ENCODE assay signal across 8 cellular contexts in genomic region chr2:10042301-10043161, GRCh38. TPM values are rescaled to one million over a fixed set of nuclear protein-coding genes. Genes with fewer than 3 reads are reported as not detected.
DNase-seq lines count a peak whose midpoint lies in the region; ATAC-seq and TF ChIP-seq lines count a peak whose summit lies in the region.

No MANE protein-coding gene starts in this region.

- H3K27me3 ChIP-seq in GM23338 (ENCODE audit: insufficient read depth): peaks cover 22% of the 10 kb centered on the region

- DNase-seq in GM23338 (ENCODE audit: low spot score): peak; percentile 78
- DNase-seq in SW480 (ENCODE audit: low spot score): peak; percentile 30
- DNase-seq in chondrocyte (ENCODE audit: low spot score): no peak
- peak; percentile 40 to 58 (median 57) for DNase-seq in immature natural killer cell
- DNase-seq in skeletal muscle cell (ENCODE audit: low read depth): peak; percentile 26
- no peak for DNase-seq in NCI-H2107 treated with DMSO at 0.1 percent for 48 hours (lab: John Stamatoyannopoulos, UW; ENCODE audit: unreplicated experiment)
- no peak for DNase-seq in NCI-H1930 (lab: John Stamatoyannopoulos, UW)

- TF ChIP-seq CTCF in GM23338 (conservative IDR thresholded peaks at IDR 0.05; ENCODE audit: low read depth in 2 of 2) (peak in 1 of 2 experiments; percentile 23; a peak in 2 of 4 replicates), chondrocyte (IDR thresholded peaks at IDR 0.05) (peak; percentile 47)

- H3K27ac Mint-ChIP-seq in GM23338: peak overlapping the region; percentile 86
- H3K27ac Mint-ChIP-seq in chondrocyte (ENCODE audit: unreplicated experiment): peak overlapping the region; percentile 96
- peak overlapping the region; percentile 90 to 99 (median 98) for H3K27ac Mint-ChIP-seq in immature natural killer cell

- peak; percentile 57 for ATAC-seq in GM23338
- no peak for ATAC-seq in GM19463 (IDR thresholded peaks at IDR 0.05; ENCODE audit: unreplicated experiment)

- H2AFZ ChIP-seq in GM23338: peak overlapping the region; percentile 91

- H3K9me3 Mint-ChIP-seq in GM23338: peaks cover 12% of the 10 kb centered on the region
- H3K9me3 Mint-ChIP-seq in chondrocyte (ENCODE audit: low read depth): no peaks in the 10 kb centered on the region
- H3K9me3 Mint-ChIP-seq in immature natural killer cell: no peaks in the 10 kb centered on the region

- H3K4me3 Mint-ChIP-seq in GM23338 (peak overlapping the region; percentile 79), chondrocyte (ENCODE audit: unreplicated experiment) (peak overlapping the region; percentile 83), immature natural killer cell (peak overlapping the region; percentile 86 to 97 (median 93))

- H3K27ac ChIP-seq in GM23338 (ENCODE audit: low read depth): no peak overlapping the region

- peak overlapping the region; percentile 87 for H3K4me2 ChIP-seq in GM23338

- H3K4me3 ChIP-seq in GM23338: peak overlapping the region; percentile 59
- peak overlapping the region; percentile 46 for H3K4me3 ChIP-seq in skeletal muscle cell (ENCODE audit: low read depth, low read length)

- H3K36me3 Mint-ChIP-seq in GM23338 (ENCODE audit: low read depth) (peaks cover 24% of the 10 kb centered on the region), chondrocyte (ENCODE audit: low read depth) (peaks cover 5% of the 10 kb centered on the region), immature natural killer cell (peaks cover 0 to 12% (median 4%) of the 10 kb centered on the region in 3 donors)

- 0 out of 2 replicates have a peak, but pooled peaks cover 5% of the 10 kb centered on the region for H3F3A ChIP-seq in GM23338 (replicated peaks; ENCODE audit: low read depth)

- H3K27me3 Mint-ChIP-seq in GM23338 (ENCODE audit: insufficient read depth, low read depth, poor library complexity): peaks cover 51% of the 10 kb centered on the region
- H3K27me3 Mint-ChIP-seq in chondrocyte (ENCODE audit: low read depth): no peaks in the 10 kb centered on the region
- peaks cover 12 to 31% (median 14%) of the 10 kb centered on the region in 3 donors for H3K27me3 Mint-ChIP-seq in immature natural killer cell (ENCODE audit: low read depth in 3 of 3)

- H3K4me1 Mint-ChIP-seq in GM23338 (peaks cover 3% of the 10 kb centered on the region; the same call in 1 of the 3 replicates), chondrocyte (ENCODE audit: low read depth) (peaks cover 31% of the 10 kb centered on the region), immature natural killer cell (peaks cover 28 to 41% of the 10 kb centered on the region in 2 donors)

- peaks cover 6% of the 10 kb centered on the region for H3K4me1 ChIP-seq in GM23338 (ENCODE audit: insufficient read depth)

- no peaks in the 10 kb centered on the region for H3K9me2 ChIP-seq in GM23338 (ENCODE audit: insufficient read depth)

- H3K36me3 ChIP-seq in GM23338 (ENCODE audit: insufficient read depth): no peaks in the 10 kb centered on the region

- 0 out of 2 replicates have a peak, but pooled peaks cover 2% of the 10 kb centered on the region for H4K20me1 ChIP-seq in GM23338 (replicated peaks; ENCODE audit: insufficient read depth)

- no peaks in the 10 kb centered on the region for H3K79me2 ChIP-seq in GM23338 (replicated peaks; ENCODE audit: insufficient read depth)

TF ChIP-seq in GM23338, 12 proteins besides CTCF, POLR2A, EP300 and RAD21 (continues in another document):
- no peak for TF ChIP-seq STAT1 (IDR thresholded peaks at IDR 0.05; ENCODE audit: unreplicated experiment)
- no peak for TF ChIP-seq ZNF462 (CRISPR knock-in tag; IDR thresholded peaks at IDR 0.05)
- TF ChIP-seq NANOG (IDR thresholded peaks at IDR 0.05; ENCODE audit: borderline replicate concordance): no peak
- TF ChIP-seq ZNF331 (CRISPR knock-in tag; IDR thresholded peaks at IDR 0.05; ENCODE audit: low read depth): no peak
- TF ChIP-seq ZNF114 (CRISPR knock-in tag; IDR thresholded peaks at IDR 0.05): no peak
- TF ChIP-seq CREB1 (CRISPR knock-in tag; IDR thresholded peaks at IDR 0.05; ENCODE audit: low read depth): no peak

RNA-seq across cellular contexts. Expression of gene KLF11, which starts 0.8 kb away (rescaled TPM):
- 5.1 and 5.6 TPM in 2 replicates for total RNA-seq in GM23338 (2014; rRNA removed; shearing (Covaris generic))
- polyA plus RNA-seq in GM23338 (2016; fragmentation: Nextera tagmentation; extraction: Ambion mirVana) (1.4 and 1.6 TPM in 2 replicates), immature natural killer cell (10 to 100 TPM; 10.5 to 18.8 (median 11.7) TPM)
- total RNA-seq in chondrocyte: 10.7 to 16.2 TPM (median 15.2 TPM) in 3 replicates

RNA-seq across cellular contexts. Expression of gene CYS1, which starts 37.7 kb away (rescaled TPM):
- 0.04 and 0.31 TPM in 2 replicates for total RNA-seq in GM23338 (2014; rRNA removed; shearing (Covaris generic))
- polyA plus RNA-seq in GM23338 (2016; fragmentation: Nextera tagmentation; extraction: Ambion mirVana) (0.30 and 0.32 TPM in 2 replicates), immature natural killer cell (not detected)
- 4.9 to 7.0 TPM (median 5.4 TPM) in 3 replicates for total RNA-seq in chondrocyte

Comparison
In these comparisons a context has a peak if more than half of its experiments do, and no peak if none do; other contexts are left out.
1. DNase-seq: peak in GM23338 (single experiment), SW480 (single experiment), immature natural killer cell (3 of 3) and skeletal muscle cell (single experiment); none in chondrocyte (single experiment), NCI-H2107 treated with DMSO at 0.1 percent for 48 hours (single experiment) and NCI-H1930 (0 of 2).
2. Peak in every context shown above with its lines, with median percentiles within 50 percentile points of each other: H3K27ac Mint-ChIP-seq and H3K4me3 Mint-ChIP-seq.